In genomic region chr11:122099345-122100045, GRCh38 we compare ENCODE assay signal across 12 cellular contexts. TPM values are rescaled to one million over a fixed set of nuclear protein-coding genes. Genes with fewer than 3 reads are reported as not detected.
DNase-seq lines count a peak whose midpoint lies in the region; ATAC-seq, FAIRE-seq and TF ChIP-seq lines count a peak whose summit lies in the region.
"Had no signal": no experiment of that assay in that cellular context is flagged by ENCODE, and none has a peak within 500 bp of the region (broad histone marks: within the 10 kb centered on the region; RNA-seq: fewer than 3 reads in every experiment).

No MANE protein-coding gene starts in this region.

- FAIRE-seq in D721Med (lab: Jason Lieb, UNC): no peak

- H3K9me3 ChIP-seq in ascending aorta: no peaks in the 10 kb centered on the region
- H3K9me3 ChIP-seq in right atrium auricular region: no peaks in the 10 kb centered on the region

- H3K9me3 Mint-ChIP-seq in immature natural killer cell (peaks cover 0 to 4% (median 0%) of the 10 kb centered on the region in 6 donors), WTC11 (no peaks in the 10 kb centered on the region)
- H3K9me3 Mint-ChIP-seq: activated naive CD4-positive, alpha-beta T cell treated with anti-CD3 and anti-CD28 coated beads, Interleukin-2, amount 50 U/mL, for 72 hours; natural killer cell had no signal

- peak; percentile 3 for DNase-seq in ELF-1 (ENCODE audit: low read depth, low spot score)
- DNase-seq in ascending aorta (ENCODE audit: low spot score in 2 of 2): no peak
- no peak for DNase-seq in right atrium auricular region (ENCODE audit: low spot score)
- DNase-seq in sciatic nerve (ENCODE audit: low spot score): no peak
- no peak for DNase-seq in immature natural killer cell
- DNase-seq in D721Med (ENCODE audit: insufficient read length, low spot score): no peak
- DNase-seq in WTC11 (ENCODE audit: low spot score): no peak
- DNase-seq: natural killer cell; stimulated activated naive CD4-positive, alpha-beta T cell had no signal

- H3K4me1 Mint-ChIP-seq in immature natural killer cell (peaks cover 0 to 8% of the 10 kb centered on the region in 2 donors), WTC11 (peaks cover 37% of the 10 kb centered on the region)

- H3K27me3 Mint-ChIP-seq in immature natural killer cell (ENCODE audit: low read depth in 3 of 3) (peaks cover 5 to 9% (median 8%) of the 10 kb centered on the region in 3 donors), WTC11 (ENCODE audit: low read depth) (peaks cover 21% of the 10 kb centered on the region)

- H3K4me3 ChIP-seq in ascending aorta (peak overlapping the region; percentile 71 to 77), right atrium auricular region (peak overlapping the region; percentile 51 to 59)

- TF ChIP-seq CTCF in ascending aorta (IDR thresholded peaks at IDR 0.05): no peak
- no peak for TF ChIP-seq CTCF in right atrium auricular region (IDR thresholded peaks at IDR 0.05)
- no peak for TF ChIP-seq CTCF in D721Med (IDR thresholded peaks at IDR 0.05; ENCODE audit: insufficient read depth, missing control alignments)
- no peak for TF ChIP-seq CTCF in WTC11 (IDR thresholded peaks at IDR 0.05)

- POLR2A ChIA-PET in WTC11 (lab: Charles Lee): interaction anchor here (0.6 kb wide), 1 partner anchor 442 kb away, joined by 3 read pairs; no protein-coding TSS in a partner anchor

- ATAC-seq in sciatic nerve (peak; percentile 44), GM21390 (IDR thresholded peaks at IDR 0.05; ENCODE audit: unreplicated experiment) (no peak), WTC11 (no peak)
- ATAC-seq: activated naive CD4-positive, alpha-beta T cell treated with anti-CD3 and anti-CD28 coated beads, Interleukin-2, amount 50 U/mL, for 72 hours; natural killer cell had no signal

- intact Hi-C loops in ascending aorta (cut with DNase I) (loop anchor here (2.0 to 10.0 kb wide), 8 partner anchors 55 to 507 kb away; no protein-coding TSS in a partner anchor), sciatic nerve (cut with DNase I) (loop anchor here (5.0 to 10.0 kb wide), 3 partner anchors 75 to 442 kb away; no protein-coding TSS in a partner anchor)

- H3K27ac Mint-ChIP-seq in immature natural killer cell: no peak overlapping the region
- H3K27ac Mint-ChIP-seq in WTC11: no peak overlapping the region
- H3K27ac Mint-ChIP-seq: activated naive CD4-positive, alpha-beta T cell treated with anti-CD3 and anti-CD28 coated beads, Interleukin-2, amount 50 U/mL, for 72 hours; IgD-negative memory B cell; natural killer cell had no signal

- peak overlapping the region; percentile 91 for H3K27ac ChIP-seq in ascending aorta
- peak overlapping the region; percentile 85 to 91 for H3K27ac ChIP-seq in right atrium auricular region

- H3K27me3 ChIP-seq in ascending aorta: no peaks in the 10 kb centered on the region
- H3K27me3 ChIP-seq in right atrium auricular region: peaks cover 0 to 3% of the 10 kb centered on the region in 2 donors

- H3K36me3 Mint-ChIP-seq in immature natural killer cell: no peaks in the 10 kb centered on the region
- H3K36me3 Mint-ChIP-seq in WTC11: no peaks in the 10 kb centered on the region
- H3K36me3 Mint-ChIP-seq: IgD-negative memory B cell, natural killer cell had no signal

- H3K36me3 ChIP-seq in ascending aorta (no peaks in the 10 kb centered on the region), right atrium auricular region (no peaks in the 10 kb centered on the region)

- H3K4me3 Mint-ChIP-seq in immature natural killer cell (peak overlapping the region in 1 of 5 donors; percentile 24), WTC11 (no peak overlapping the region; the same call in 1 of the 2 replicates)
- H3K4me3 Mint-ChIP-seq: IgD-negative memory B cell, natural killer cell had no signal

- H3K4me1 ChIP-seq in ascending aorta (peaks cover 3 to 13% of the 10 kb centered on the region in 2 donors), right atrium auricular region (peaks cover 0 to 7% of the 10 kb centered on the region in 2 donors)

- CTCF ChIA-PET in WTC11 (lab: Charles Lee): interaction anchor here (0.5 to 6.0 kb wide), 7 partner anchors 8 to 445 kb away, joined by 3 to 99 read pairs (median 5); no protein-coding TSS in a partner anchor

TF ChIP-seq in WTC11, 78 proteins besides CTCF, POLR2A, EP300 and RAD21:
- no peak for TF ChIP-seq E2F5 (CRISPR knock-in tag; IDR thresholded peaks at IDR 0.05)
- no peak for TF ChIP-seq ERG (CRISPR knock-in tag; IDR thresholded peaks at IDR 0.05)
- TF ChIP-seq AR (CRISPR knock-in tag; IDR thresholded peaks at IDR 0.05): no peak
- TF ChIP-seq KAT7 (CRISPR knock-in tag; IDR thresholded peaks at IDR 0.05; ENCODE audit: borderline replicate concordance): no peak
- TF ChIP-seq NR3C1 (CRISPR knock-in tag; conservative IDR thresholded peaks at IDR 0.05; ENCODE audit: low read depth): no peak
- no peak for TF ChIP-seq ATF6 (CRISPR knock-in tag; IDR thresholded peaks at IDR 0.05)
- no peak for TF ChIP-seq ZNF263 (CRISPR knock-in tag; IDR thresholded peaks at IDR 0.05; ENCODE audit: low read depth)
- no peak for TF ChIP-seq RORB (CRISPR knock-in tag; IDR thresholded peaks at IDR 0.05)

RNA-seq across cellular contexts. Expression of gene BLID, which starts 16.5 kb away (rescaled TPM):
- total RNA-seq in ascending aorta (not detected), right atrium auricular region (1 to 10 TPM; 1.1 to 1.2 TPM), sciatic nerve (9.3 TPM), WTC11 (2021) (not detected in 3 replicates)
- not detected for polyA plus RNA-seq in immature natural killer cell
- total RNA-seq: activated naive CD4-positive, alpha-beta T cell treated with anti-CD3 and anti-CD28 coated beads, Interleukin-2, amount 50 U/mL, for 72 hours; natural killer cell had no signal
- polyA plus RNA-seq: IgD-negative memory B cell had no signal
